ENCODE assay signal across 16 cellular contexts in the genomic region with DNA sequence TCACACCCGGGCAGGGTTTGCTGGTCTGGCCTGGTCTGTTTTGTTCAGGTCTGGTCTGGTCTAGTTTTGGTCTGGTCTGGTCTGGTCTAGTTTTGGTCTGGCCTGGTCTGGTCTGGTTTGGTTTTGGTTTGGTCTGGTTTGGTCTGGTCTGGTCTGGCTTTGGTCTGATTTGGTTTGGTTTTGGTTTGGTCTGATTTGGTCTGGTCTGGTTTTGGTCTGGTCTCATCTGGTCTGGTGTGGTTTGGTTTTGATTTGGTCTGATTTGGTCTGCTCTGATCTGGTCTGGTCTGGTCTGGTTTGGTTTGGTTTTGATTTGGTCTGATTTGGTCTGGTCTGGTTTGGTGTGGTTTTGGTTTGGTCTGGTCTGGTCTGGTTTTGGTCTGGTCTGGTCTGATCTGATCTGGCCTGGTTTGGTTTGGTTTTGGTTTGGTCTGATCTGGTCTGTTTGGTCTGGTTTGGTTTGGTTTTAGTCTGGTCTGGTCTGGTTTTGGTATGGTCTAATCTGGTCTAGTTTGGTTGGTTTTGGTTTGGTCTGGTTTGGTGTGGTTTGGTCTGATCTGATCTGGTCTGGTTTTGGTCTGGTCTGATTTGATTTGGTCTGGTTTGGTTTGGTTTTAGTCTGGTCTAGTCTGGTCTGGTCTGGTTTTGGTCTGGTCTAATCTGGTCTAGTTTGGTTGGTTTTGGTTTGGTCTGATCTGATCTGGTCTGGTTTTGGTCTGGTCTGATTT. TPM values are rescaled to one million over a fixed set of nuclear protein-coding genes. Genes with fewer than 3 reads are reported as not detected.
A peak's percentile ranks its signal among the peaks of the same experiment; 100 is the strongest.
DNase-seq lines count a peak whose midpoint lies in the region; ATAC-seq and TF ChIP-seq lines count a peak whose summit lies in the region.
"Had no signal": no experiment of that assay in that cellular context is flagged by ENCODE, and none has a peak within 500 bp of the region (broad histone marks: within the 10 kb centered on the region; RNA-seq: fewer than 3 reads in every experiment).

No MANE protein-coding gene starts in this region.

- POLR2A ChIA-PET in T-cell (lab: Charles Lee), result no interaction called here

- peaks cover 10% of the 10 kb centered on the region for H3K9me3 Mint-ChIP-seq in activated CD8-positive, alpha-beta memory T cell treated with anti-CD3 and anti-CD28 coated beads, Interleukin-2, amount 10 ng/mL, durations not matched to agents 7 days and 5 days (ENCODE audit: low read depth)
- H3K9me3 Mint-ChIP-seq in T-cell (no peaks in the 10 kb centered on the region), endodermal cell (no peaks in the 10 kb centered on the region)
- H3K9me3 Mint-ChIP-seq in stimulated activated naive CD8-positive, alpha-beta T cell treated with anti-CD3 and anti-CD28 coated beads, Interleukin-15, amount 100 ng/mL, for 72 hours, result peaks cover 0 to 7% of the 10 kb centered on the region in 2 donors

- peak overlapping the region; percentile 16 for H3K9ac ChIP-seq in endodermal cell (ENCODE audit: extremely low read depth, low read length, poor library complexity, severe bottlenecking)

- H3K4me3 ChIP-seq in endodermal cell (ENCODE audit: low read length) (no peak overlapping the region), ascending aorta (no peak overlapping the region)
- H3K4me3 ChIP-seq: adrenal gland, suprapubic skin had no signal

- H3K27ac ChIP-seq in endodermal cell (ENCODE audit: low read depth, low read length) (peak overlapping the region; percentile 36), ascending aorta (no peak overlapping the region)
- H3K27ac ChIP-seq: suprapubic skin had no signal

- H3K4me1 Mint-ChIP-seq in activated CD8-positive, alpha-beta memory T cell treated with anti-CD3 and anti-CD28 coated beads, Interleukin-2, amount 10 ng/mL, durations not matched to agents 7 days and 5 days, result peaks cover 20% of the 10 kb centered on the region
- H3K4me1 Mint-ChIP-seq in T-cell, result peaks cover 13 to 20% (median 17%) of the 10 kb centered on the region in 3 donors
- H3K4me1 Mint-ChIP-seq in endodermal cell, result no peaks in the 10 kb centered on the region
- peaks cover 35% of the 10 kb centered on the region for H3K4me1 Mint-ChIP-seq in stimulated activated naive CD8-positive, alpha-beta T cell treated with anti-CD3 and anti-CD28 coated beads, Interleukin-15, amount 100 ng/mL, for 72 hours

- H3K27me3 ChIP-seq in endodermal cell (ENCODE audit: control insufficient read depth, insufficient read depth, low read length, poor library complexity, severe bottlenecking) (no peaks in the 10 kb centered on the region), ascending aorta (no peaks in the 10 kb centered on the region)
- H3K27me3 ChIP-seq: adrenal gland, suprapubic skin had no signal

- no peak for ATAC-seq in activated CD8-positive, alpha-beta memory T cell treated with anti-CD3 and anti-CD28 coated beads, Interleukin-2, amount 10 ng/mL, durations not matched to agents 7 days and 5 days
- no peak for ATAC-seq in T-cell (replicated peaks in 1 of 4)
- ATAC-seq in stimulated activated naive CD8-positive, alpha-beta T cell treated with anti-CD3 and anti-CD28 coated beads, Interleukin-15, amount 100 ng/mL, for 72 hours, result peak; percentile 4
- no peak for ATAC-seq in GM18867 (IDR thresholded peaks at IDR 0.05; ENCODE audit: unreplicated experiment)
- ATAC-seq in GM21447 (IDR thresholded peaks at IDR 0.05; ENCODE audit: unreplicated experiment), result no peak

- no peak for DNase-seq in activated CD8-positive, alpha-beta memory T cell treated with anti-CD3 and anti-CD28 coated beads, Interleukin-2, amount 10 ng/mL, durations not matched to agents 7 days and 5 days
- DNase-seq in activated CD8-positive, alpha-beta memory T cell treated with anti-CD3 and anti-CD28 coated beads, Interleukin-2, amount 50 U/mL, for 48 hours, result no peak
- DNase-seq in T-cell (no peak), endodermal cell (no peak), ascending aorta (ENCODE audit: low spot score in 2 of 2) (no peak)
- DNase-seq in stimulated activated naive CD8-positive, alpha-beta T cell treated with anti-CD3 and anti-CD28 coated beads, Interleukin-15, amount 100 ng/mL, for 72 hours, result no peak
- DNase-seq: activated CD4-positive, CD25-positive, alpha-beta regulatory T cell treated with anti-CD3 and anti-CD28 coated beads, Interleukin-2, amount 50 U/mL, for 72 hours; adrenal gland; EL; NCI-H1092 treated with DMSO at 0.1 percent for 48 hours; NCI-H510A; stimulated activated CD4-positive, alpha-beta T cell treated with anti-CD3 and anti-CD28 coated beads, Interleukin-4, amount 100 ng/mL, for 24 hours had no signal

- H3K36me3 Mint-ChIP-seq in activated CD8-positive, alpha-beta memory T cell treated with anti-CD3 and anti-CD28 coated beads, Interleukin-2, amount 10 ng/mL, durations not matched to agents 7 days and 5 days, result peaks cover 67% of the 10 kb centered on the region
- peaks cover 44% of the 10 kb centered on the region for H3K36me3 Mint-ChIP-seq in T-cell
- H3K36me3 Mint-ChIP-seq in endodermal cell (ENCODE audit: low read depth), result peaks cover 57% of the 10 kb centered on the region

- H3K4me1 ChIP-seq in endodermal cell (ENCODE audit: control insufficient read depth, insufficient read depth, low read length) (no peaks in the 10 kb centered on the region), ascending aorta (no peaks in the 10 kb centered on the region)

- TF ChIP-seq CTCF in endodermal cell (conservative IDR thresholded peaks at IDR 0.05) (no peak), ascending aorta (IDR thresholded peaks at IDR 0.05) (no peak)

- intact Hi-C loops in ascending aorta (cut with DNase I), result no loop called here

- H3K36me3 ChIP-seq in endodermal cell (ENCODE audit: control insufficient read depth, insufficient read depth, low read length) (peaks cover 38% of the 10 kb centered on the region), ascending aorta (peaks cover 71 to 77% of the 10 kb centered on the region in 2 donors)

- H3K9me3 ChIP-seq in endodermal cell (ENCODE audit: control insufficient read depth, low read length), result no peaks in the 10 kb centered on the region
- no peaks in the 10 kb centered on the region for H3K9me3 ChIP-seq in ascending aorta
- H3K9me3 ChIP-seq: adrenal gland, suprapubic skin had no signal

- H3K27ac Mint-ChIP-seq in activated CD8-positive, alpha-beta memory T cell treated with anti-CD3 and anti-CD28 coated beads, Interleukin-2, amount 10 ng/mL, durations not matched to agents 7 days and 5 days, result peak overlapping the region; percentile 70
- H3K27ac Mint-ChIP-seq in T-cell, result peak overlapping the region; percentile 81 to 87
- peak overlapping the region; percentile 78 for H3K27ac Mint-ChIP-seq in endodermal cell
- peak overlapping the region in 1 of 2 donors; percentile 82 for H3K27ac Mint-ChIP-seq in stimulated activated naive CD8-positive, alpha-beta T cell treated with anti-CD3 and anti-CD28 coated beads, Interleukin-15, amount 100 ng/mL, for 72 hours

- H3K4me3 Mint-ChIP-seq in activated CD8-positive, alpha-beta memory T cell treated with anti-CD3 and anti-CD28 coated beads, Interleukin-2, amount 10 ng/mL, durations not matched to agents 7 days and 5 days, result no peak overlapping the region
- H3K4me3 Mint-ChIP-seq in T-cell, result peak overlapping the region in 1 of 3 donors; percentile 1
- no peak overlapping the region for H3K4me3 Mint-ChIP-seq in endodermal cell
- H3K4me3 Mint-ChIP-seq in stimulated activated naive CD8-positive, alpha-beta T cell treated with anti-CD3 and anti-CD28 coated beads, Interleukin-15, amount 100 ng/mL, for 72 hours, result no peak overlapping the region

- 67 to 100% methylated on average over 1 of the region's 1 CpG for WGBS in endodermal cell (ENCODE audit: insufficient coverage in 1 of 2, insufficient read length in 1 of 2), 2 experiments

- CTCF ChIA-PET in activated CD8-positive, alpha-beta memory T cell treated with anti-CD3 and anti-CD28 coated beads, Interleukin-2, amount 10 ng/mL, durations not matched to agents 7 days and 5 days (lab: Charles Lee), result no interaction called here
- CTCF ChIA-PET in T-cell (lab: Charles Lee), result no interaction called here

- H3K27me3 Mint-ChIP-seq in activated CD8-positive, alpha-beta memory T cell treated with anti-CD3 and anti-CD28 coated beads, Interleukin-2, amount 10 ng/mL, durations not matched to agents 7 days and 5 days, result no peaks in the 10 kb centered on the region
- no peaks in the 10 kb centered on the region for H3K27me3 Mint-ChIP-seq in T-cell
- H3K27me3 Mint-ChIP-seq in endodermal cell (ENCODE audit: insufficient read depth), result no peaks in the 10 kb centered on the region
- H3K27me3 Mint-ChIP-seq in stimulated activated naive CD8-positive, alpha-beta T cell treated with anti-CD3 and anti-CD28 coated beads, Interleukin-15, amount 100 ng/mL, for 72 hours, result no peaks in the 10 kb centered on the region

RNA-seq across cellular contexts. Expression of a gene that starts 14.4 kb away (rescaled TPM):
- total RNA-seq in activated CD8-positive, alpha-beta memory T cell treated with anti-CD3 and anti-CD28 coated beads, Interleukin-2, amount 10 ng/mL, durations not matched to agents 7 days and 5 days, result under 1 TPM; 0.12 to 0.59 TPM
- total RNA-seq in T-cell (under 1 TPM in 3 of 5 donors, not detected in 2; 0.15 to 0.44 (median 0.30) TPM), endodermal cell (not detected), ascending aorta (7.6 TPM)
- not detected for polyA plus RNA-seq in endodermal cell (2013, experiment 1 of 2)
- not detected for polyA plus RNA-seq in endodermal cell (2013, experiment 2 of 2)
- polyA plus RNA-seq: AG04450 had no signal

RNA-seq across cellular contexts. Expression of a gene that starts 45.2 kb away (rescaled TPM):
- total RNA-seq in activated CD8-positive, alpha-beta memory T cell treated with anti-CD3 and anti-CD28 coated beads, Interleukin-2, amount 10 ng/mL, durations not matched to agents 7 days and 5 days, result 10 to 100 TPM; 29.1 to 30.5 TPM
- total RNA-seq in T-cell (10 to 100 TPM; 76.4 to 94.5 (median 84.1) TPM), endodermal cell (10 to 100 TPM; 68.0 to 78.4 TPM), ascending aorta (72.3 TPM)
- 52.3 TPM for polyA plus RNA-seq in endodermal cell (2013, experiment 1 of 2)
- polyA plus RNA-seq in endodermal cell (2013, experiment 2 of 2), result 49.2 TPM
